Comparison of ENCODE assay signal across 8 cellular contexts in genomic region chr14:77028384-77029246, GRCh38. TPM values are rescaled to one million over a fixed set of nuclear protein-coding genes. Genes with fewer than 3 reads are reported as not detected.
DNase-seq lines count a peak whose midpoint lies in the region; ATAC-seq lines count a peak whose summit lies in the region.

Gene IRF2BPL, minus strand, starts transcription at chr14:77028708. Its CDS starts 916 bp downstream, at chr14:77027792.

- DNase-seq in COR-L47 (lab: John Stamatoyannopoulos, UW), result peak; percentile 95
- peak; percentile 95 for DNase-seq in HT1080 (ENCODE audit: low read depth)
- DNase-seq in NOMO-1 (lab: John Stamatoyannopoulos, UW; ENCODE audit: unreplicated experiment in 2 of 2), result peak; percentile 96 to 98
- peak; percentile 96 for DNase-seq in activated CD8-positive, alpha-beta memory T cell treated with anti-CD3 and anti-CD28 coated beads for 24 hours
- peak; percentile 89 for DNase-seq in effector CD4-positive, alpha-beta T cell
- DNase-seq in lung microvascular endothelial cell (ENCODE audit: low read depth in 2 of 2), result peak; percentile 99
- DNase-seq in stimulated activated CD4-positive, alpha-beta T cell treated with anti-CD3 and anti-CD28 coated beads, TNF-alpha, amount 100 ng/mL, for 48 hours (ENCODE audit: low read depth in 3 of 3), result peak; percentile 87 to 96 (median 89)

- peak; percentile 64 for ATAC-seq in GM21367 (IDR thresholded peaks at IDR 0.05; ENCODE audit: unreplicated experiment)

RNA-seq across cellular contexts. Expression of gene IRF2BPL, which starts in this region (rescaled TPM):
- total RNA-seq in HT1080 (2014; rRNA removed; shearing (Covaris generic)), result 22.0 and 27.6 TPM in 2 replicates
- polyA plus RNA-seq in HT1080 (2015; cell fraction: cytosol; rRNA removed), result 20.8 and 21.0 TPM in 2 replicates
- polyA plus RNA-seq in HT1080 (2015; cell fraction: nucleus; rRNA removed), result 17.6 and 20.3 TPM in 2 replicates
- total RNA-seq in lung microvascular endothelial cell, result 5.4 and 10.1 TPM in 2 replicates

Comparison
In these comparisons a context has a peak if more than half of its experiments do, and no peak if none do; other contexts are left out.
1. Peak in every context shown above with its lines: DNase-seq and ATAC-seq.